ENCODE assay signal across 1 cellular context in the genomic region with DNA sequence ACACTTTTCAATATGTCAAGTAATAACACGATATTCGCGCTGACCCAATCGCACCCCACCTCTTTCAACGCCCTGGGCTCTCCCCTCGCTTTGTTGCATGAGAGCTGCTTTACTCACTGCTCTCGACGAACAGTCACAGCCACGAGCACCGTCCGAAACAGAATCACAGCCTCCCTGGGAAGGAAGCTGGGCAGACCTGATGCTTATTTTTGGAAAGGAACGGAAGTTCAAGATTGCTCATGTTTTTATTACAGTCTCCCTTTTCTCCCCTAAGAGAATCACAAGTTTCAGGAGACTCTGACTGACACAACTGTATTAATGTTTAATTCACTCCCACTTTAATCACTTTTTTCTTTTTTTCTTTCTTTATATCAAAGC.
TF ChIP-seq lines count a peak whose summit lies in the region.

No MANE protein-coding gene starts in this region.

TF ChIP-seq in GM12878, 131 proteins besides CTCF, POLR2A, EP300 and RAD21 (continued from another document and continues in another):
- TF ChIP-seq POLR2AphosphoS2 (IDR thresholded peaks at IDR 0.05; ENCODE audit: low read depth, low read length), result no peak
- TF ChIP-seq, protein P1, sequence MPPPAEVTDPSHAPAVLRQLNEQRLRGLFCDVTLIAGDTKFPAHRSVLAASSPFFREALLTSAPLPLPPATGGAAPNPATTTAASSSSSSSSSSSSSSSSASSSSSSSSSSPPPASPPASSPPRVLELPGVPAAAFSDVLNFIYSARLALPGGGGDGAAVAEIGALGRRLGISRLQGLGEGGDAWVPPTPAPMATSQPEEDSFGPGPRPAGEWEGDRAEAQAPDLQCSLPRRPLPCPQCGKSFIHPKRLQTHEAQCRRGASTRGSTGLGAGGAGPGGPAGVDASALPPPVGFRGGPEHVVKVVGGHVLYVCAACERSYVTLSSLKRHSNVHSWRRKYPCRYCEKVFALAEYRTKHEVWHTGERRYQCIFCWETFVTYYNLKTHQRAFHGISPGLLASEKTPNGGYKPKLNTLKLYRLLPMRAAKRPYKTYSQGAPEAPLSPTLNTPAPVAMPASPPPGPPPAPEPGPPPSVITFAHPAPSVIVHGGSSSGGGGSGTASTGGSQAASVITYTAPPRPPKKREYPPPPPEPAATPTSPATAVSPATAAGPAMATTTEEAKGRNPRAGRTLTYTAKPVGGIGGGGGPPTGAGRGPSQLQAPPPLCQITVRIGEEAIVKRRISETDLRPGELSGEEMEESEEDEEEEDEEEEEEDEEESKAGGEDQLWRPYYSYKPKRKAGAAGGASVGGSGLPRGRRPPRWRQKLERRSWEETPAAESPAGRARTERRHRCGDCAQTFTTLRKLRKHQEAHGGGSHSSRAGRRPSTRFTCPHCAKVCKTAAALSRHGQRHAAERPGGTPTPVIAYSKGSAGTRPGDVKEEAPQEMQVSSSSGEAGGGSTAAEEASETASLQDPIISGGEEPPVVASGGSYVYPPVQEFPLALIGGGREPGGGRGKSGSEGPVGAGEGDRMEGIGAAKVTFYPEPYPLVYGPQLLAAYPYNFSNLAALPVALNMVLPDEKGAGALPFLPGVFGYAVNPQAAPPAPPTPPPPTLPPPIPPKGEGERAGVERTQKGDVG (CRISPR knock-in tag; IDR thresholded peaks at IDR 0.05), result no peak
- TF ChIP-seq, protein P2, sequence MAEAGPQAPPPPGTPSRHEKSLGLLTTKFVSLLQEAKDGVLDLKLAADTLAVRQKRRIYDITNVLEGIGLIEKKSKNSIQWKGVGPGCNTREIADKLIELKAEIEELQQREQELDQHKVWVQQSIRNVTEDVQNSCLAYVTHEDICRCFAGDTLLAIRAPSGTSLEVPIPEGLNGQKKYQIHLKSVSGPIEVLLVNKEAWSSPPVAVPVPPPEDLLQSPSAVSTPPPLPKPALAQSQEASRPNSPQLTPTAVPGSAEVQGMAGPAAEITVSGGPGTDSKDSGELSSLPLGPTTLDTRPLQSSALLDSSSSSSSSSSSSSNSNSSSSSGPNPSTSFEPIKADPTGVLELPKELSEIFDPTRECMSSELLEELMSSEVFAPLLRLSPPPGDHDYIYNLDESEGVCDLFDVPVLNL (IDR thresholded peaks at IDR 0.05; ENCODE audit: low read depth, low read length), result no peak
- TF ChIP-seq SP1 (IDR thresholded peaks at IDR 0.05; ENCODE audit: low read depth, low read length), result no peak
- TF ChIP-seq, protein P3, sequence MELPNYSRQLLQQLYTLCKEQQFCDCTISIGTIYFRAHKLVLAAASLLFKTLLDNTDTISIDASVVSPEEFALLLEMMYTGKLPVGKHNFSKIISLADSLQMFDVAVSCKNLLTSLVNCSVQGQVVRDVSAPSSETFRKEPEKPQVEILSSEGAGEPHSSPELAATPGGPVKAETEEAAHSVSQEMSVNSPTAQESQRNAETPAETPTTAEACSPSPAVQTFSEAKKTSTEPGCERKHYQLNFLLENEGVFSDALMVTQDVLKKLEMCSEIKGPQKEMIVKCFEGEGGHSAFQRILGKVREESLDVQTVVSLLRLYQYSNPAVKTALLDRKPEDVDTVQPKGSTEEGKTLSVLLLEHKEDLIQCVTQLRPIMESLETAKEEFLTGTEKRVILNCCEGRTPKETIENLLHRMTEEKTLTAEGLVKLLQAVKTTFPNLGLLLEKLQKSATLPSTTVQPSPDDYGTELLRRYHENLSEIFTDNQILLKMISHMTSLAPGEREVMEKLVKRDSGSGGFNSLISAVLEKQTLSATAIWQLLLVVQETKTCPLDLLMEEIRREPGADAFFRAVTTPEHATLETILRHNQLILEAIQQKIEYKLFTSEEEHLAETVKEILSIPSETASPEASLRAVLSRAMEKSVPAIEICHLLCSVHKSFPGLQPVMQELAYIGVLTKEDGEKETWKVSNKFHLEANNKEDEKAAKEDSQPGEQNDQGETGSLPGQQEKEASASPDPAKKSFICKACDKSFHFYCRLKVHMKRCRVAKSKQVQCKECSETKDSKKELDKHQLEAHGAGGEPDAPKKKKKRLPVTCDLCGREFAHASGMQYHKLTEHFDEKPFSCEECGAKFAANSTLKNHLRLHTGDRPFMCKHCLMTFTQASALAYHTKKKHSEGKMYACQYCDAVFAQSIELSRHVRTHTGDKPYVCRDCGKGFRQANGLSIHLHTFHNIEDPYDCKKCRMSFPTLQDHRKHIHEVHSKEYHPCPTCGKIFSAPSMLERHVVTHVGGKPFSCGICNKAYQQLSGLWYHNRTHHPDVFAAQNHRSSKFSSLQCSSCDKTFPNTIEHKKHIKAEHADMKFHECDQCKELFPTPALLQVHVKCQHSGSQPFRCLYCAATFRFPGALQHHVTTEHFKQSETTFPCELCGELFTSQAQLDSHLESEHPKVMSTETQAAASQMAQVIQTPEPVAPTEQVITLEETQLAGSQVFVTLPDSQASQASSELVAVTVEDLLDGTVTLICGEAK (IDR thresholded peaks at IDR 0.05; ENCODE audit: borderline replicate concordance), result no peak
- no peak for TF ChIP-seq MTA2 (IDR thresholded peaks at IDR 0.05; ENCODE audit: low read depth)
- no peak for TF ChIP-seq MYC (IDR thresholded peaks at IDR 0.05; ENCODE audit: insufficient read depth, insufficient read length, insufficient replicate concordance, low read length, severe bottlenecking)
- peak; percentile 84 for TF ChIP-seq MEF2B (IDR thresholded peaks at IDR 0.05; ENCODE audit: partially characterized antibody, poor library complexity, severe bottlenecking)
- no peak for TF ChIP-seq TCF7 (IDR thresholded peaks at IDR 0.05; ENCODE audit: borderline replicate concordance)
- TF ChIP-seq, protein P4, sequence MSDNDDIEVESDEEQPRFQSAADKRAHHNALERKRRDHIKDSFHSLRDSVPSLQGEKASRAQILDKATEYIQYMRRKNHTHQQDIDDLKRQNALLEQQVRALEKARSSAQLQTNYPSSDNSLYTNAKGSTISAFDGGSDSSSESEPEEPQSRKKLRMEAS (IDR thresholded peaks at IDR 0.05; ENCODE audit: low read depth, low read length), result no peak
- TF ChIP-seq, protein P5, sequence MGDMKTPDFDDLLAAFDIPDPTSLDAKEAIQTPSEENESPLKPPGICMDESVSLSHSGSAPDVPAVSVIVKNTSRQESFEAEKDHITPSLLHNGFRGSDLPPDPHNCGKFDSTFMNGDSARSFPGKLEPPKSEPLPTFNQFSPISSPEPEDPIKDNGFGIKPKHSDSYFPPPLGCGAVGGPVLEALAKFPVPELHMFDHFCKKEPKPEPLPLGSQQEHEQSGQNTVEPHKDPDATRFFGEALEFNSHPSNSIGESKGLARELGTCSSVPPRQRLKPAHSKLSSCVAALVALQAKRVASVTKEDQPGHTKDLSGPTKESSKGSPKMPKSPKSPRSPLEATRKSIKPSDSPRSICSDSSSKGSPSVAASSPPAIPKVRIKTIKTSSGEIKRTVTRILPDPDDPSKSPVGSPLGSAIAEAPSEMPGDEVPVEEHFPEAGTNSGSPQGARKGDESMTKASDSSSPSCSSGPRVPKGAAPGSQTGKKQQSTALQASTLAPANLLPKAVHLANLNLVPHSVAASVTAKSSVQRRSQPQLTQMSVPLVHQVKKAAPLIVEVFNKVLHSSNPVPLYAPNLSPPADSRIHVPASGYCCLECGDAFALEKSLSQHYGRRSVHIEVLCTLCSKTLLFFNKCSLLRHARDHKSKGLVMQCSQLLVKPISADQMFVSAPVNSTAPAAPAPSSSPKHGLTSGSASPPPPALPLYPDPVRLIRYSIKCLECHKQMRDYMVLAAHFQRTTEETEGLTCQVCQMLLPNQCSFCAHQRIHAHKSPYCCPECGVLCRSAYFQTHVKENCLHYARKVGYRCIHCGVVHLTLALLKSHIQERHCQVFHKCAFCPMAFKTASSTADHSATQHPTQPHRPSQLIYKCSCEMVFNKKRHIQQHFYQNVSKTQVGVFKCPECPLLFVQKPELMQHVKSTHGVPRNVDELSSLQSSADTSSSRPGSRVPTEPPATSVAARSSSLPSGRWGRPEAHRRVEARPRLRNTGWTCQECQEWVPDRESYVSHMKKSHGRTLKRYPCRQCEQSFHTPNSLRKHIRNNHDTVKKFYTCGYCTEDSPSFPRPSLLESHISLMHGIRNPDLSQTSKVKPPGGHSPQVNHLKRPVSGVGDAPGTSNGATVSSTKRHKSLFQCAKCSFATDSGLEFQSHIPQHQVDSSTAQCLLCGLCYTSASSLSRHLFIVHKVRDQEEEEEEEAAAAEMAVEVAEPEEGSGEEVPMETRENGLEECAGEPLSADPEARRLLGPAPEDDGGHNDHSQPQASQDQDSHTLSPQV (IDR thresholded peaks at IDR 0.05), result no peak
- no peak for TF ChIP-seq ZNF622 (IDR thresholded peaks at IDR 0.05)
- TF ChIP-seq CHD2 (IDR thresholded peaks at IDR 0.05; ENCODE audit: borderline replicate concordance, low read depth, low read length), result no peak
- TF ChIP-seq NFIC (IDR thresholded peaks at IDR 0.05; ENCODE audit: low read depth, low read length), result peak; percentile 86
- TF ChIP-seq, protein P6, sequence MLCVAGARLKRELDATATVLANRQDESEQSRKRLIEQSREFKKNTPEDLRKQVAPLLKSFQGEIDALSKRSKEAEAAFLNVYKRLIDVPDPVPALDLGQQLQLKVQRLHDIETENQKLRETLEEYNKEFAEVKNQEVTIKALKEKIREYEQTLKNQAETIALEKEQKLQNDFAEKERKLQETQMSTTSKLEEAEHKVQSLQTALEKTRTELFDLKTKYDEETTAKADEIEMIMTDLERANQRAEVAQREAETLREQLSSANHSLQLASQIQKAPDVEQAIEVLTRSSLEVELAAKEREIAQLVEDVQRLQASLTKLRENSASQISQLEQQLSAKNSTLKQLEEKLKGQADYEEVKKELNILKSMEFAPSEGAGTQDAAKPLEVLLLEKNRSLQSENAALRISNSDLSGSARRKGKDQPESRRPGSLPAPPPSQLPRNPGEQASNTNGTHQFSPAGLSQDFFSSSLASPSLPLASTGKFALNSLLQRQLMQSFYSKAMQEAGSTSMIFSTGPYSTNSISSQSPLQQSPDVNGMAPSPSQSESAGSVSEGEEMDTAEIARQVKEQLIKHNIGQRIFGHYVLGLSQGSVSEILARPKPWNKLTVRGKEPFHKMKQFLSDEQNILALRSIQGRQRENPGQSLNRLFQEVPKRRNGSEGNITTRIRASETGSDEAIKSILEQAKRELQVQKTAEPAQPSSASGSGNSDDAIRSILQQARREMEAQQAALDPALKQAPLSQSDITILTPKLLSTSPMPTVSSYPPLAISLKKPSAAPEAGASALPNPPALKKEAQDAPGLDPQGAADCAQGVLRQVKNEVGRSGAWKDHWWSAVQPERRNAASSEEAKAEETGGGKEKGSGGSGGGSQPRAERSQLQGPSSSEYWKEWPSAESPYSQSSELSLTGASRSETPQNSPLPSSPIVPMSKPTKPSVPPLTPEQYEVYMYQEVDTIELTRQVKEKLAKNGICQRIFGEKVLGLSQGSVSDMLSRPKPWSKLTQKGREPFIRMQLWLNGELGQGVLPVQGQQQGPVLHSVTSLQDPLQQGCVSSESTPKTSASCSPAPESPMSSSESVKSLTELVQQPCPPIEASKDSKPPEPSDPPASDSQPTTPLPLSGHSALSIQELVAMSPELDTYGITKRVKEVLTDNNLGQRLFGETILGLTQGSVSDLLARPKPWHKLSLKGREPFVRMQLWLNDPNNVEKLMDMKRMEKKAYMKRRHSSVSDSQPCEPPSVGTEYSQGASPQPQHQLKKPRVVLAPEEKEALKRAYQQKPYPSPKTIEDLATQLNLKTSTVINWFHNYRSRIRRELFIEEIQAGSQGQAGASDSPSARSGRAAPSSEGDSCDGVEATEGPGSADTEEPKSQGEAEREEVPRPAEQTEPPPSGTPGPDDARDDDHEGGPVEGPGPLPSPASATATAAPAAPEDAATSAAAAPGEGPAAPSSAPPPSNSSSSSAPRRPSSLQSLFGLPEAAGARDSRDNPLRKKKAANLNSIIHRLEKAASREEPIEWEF (IDR thresholded peaks at IDR 0.05; ENCODE audit: insufficient replicate concordance, low read depth, low read length), result no peak
- TF ChIP-seq, protein P7, sequence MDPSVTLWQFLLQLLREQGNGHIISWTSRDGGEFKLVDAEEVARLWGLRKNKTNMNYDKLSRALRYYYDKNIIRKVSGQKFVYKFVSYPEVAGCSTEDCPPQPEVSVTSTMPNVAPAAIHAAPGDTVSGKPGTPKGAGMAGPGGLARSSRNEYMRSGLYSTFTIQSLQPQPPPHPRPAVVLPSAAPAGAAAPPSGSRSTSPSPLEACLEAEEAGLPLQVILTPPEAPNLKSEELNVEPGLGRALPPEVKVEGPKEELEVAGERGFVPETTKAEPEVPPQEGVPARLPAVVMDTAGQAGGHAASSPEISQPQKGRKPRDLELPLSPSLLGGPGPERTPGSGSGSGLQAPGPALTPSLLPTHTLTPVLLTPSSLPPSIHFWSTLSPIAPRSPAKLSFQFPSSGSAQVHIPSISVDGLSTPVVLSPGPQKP (IDR thresholded peaks at IDR 0.05; ENCODE audit: low read depth, low read length), result no peak
- no peak for TF ChIP-seq LARP7 (IDR thresholded peaks at IDR 0.05)
- TF ChIP-seq, protein P8, sequence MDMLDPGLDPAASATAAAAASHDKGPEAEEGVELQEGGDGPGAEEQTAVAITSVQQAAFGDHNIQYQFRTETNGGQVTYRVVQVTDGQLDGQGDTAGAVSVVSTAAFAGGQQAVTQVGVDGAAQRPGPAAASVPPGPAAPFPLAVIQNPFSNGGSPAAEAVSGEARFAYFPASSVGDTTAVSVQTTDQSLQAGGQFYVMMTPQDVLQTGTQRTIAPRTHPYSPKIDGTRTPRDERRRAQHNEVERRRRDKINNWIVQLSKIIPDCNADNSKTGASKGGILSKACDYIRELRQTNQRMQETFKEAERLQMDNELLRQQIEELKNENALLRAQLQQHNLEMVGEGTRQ (IDR thresholded peaks at IDR 0.05; ENCODE audit: borderline replicate concordance, low read depth, low read length), result no peak
- peak; percentile 16; the same call in 1 of the 3 replicates for TF ChIP-seq POU2F2 (IDR thresholded peaks at IDR 0.05; ENCODE audit: borderline replicate concordance, low read depth, low read length)
- no peak for TF ChIP-seq RBBP5 (conservative IDR thresholded peaks at IDR 0.05)
- TF ChIP-seq RELA (IDR thresholded peaks at IDR 0.05; ENCODE audit: borderline replicate concordance, partially characterized antibody), result no peak
- TF ChIP-seq, protein P9, sequence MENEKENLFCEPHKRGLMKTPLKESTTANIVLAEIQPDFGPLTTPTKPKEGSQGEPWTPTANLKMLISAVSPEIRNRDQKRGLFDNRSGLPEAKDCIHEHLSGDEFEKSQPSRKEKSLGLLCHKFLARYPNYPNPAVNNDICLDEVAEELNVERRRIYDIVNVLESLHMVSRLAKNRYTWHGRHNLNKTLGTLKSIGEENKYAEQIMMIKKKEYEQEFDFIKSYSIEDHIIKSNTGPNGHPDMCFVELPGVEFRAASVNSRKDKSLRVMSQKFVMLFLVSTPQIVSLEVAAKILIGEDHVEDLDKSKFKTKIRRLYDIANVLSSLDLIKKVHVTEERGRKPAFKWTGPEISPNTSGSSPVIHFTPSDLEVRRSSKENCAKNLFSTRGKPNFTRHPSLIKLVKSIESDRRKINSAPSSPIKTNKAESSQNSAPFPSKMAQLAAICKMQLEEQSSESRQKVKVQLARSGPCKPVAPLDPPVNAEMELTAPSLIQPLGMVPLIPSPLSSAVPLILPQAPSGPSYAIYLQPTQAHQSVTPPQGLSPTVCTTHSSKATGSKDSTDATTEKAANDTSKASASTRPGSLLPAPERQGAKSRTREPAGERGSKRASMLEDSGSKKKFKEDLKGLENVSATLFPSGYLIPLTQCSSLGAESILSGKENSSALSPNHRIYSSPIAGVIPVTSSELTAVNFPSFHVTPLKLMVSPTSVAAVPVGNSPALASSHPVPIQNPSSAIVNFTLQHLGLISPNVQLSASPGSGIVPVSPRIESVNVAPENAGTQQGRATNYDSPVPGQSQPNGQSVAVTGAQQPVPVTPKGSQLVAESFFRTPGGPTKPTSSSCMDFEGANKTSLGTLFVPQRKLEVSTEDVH (IDR thresholded peaks at IDR 0.05; ENCODE audit: low read depth, partially characterized antibody), result no peak
- TF ChIP-seq RB1 (IDR thresholded peaks at IDR 0.05; ENCODE audit: borderline replicate concordance), result no peak
- no peak for TF ChIP-seq CHD1 (IDR thresholded peaks at IDR 0.05; ENCODE audit: low read depth, low read length)
- TF ChIP-seq YY1 (IDR thresholded peaks at IDR 0.05; ENCODE audit: low read depth, low read length), result no peak
- TF ChIP-seq RAD51 (IDR thresholded peaks at IDR 0.05), result no peak
- no peak for TF ChIP-seq POLR2AphosphoS5 (IDR thresholded peaks at IDR 0.05; ENCODE audit: low read length)
- TF ChIP-seq, protein P10, sequence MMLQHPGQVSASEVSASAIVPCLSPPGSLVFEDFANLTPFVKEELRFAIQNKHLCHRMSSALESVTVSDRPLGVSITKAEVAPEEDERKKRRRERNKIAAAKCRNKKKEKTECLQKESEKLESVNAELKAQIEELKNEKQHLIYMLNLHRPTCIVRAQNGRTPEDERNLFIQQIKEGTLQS (IDR thresholded peaks at IDR 0.05; ENCODE audit: borderline replicate concordance, extremely low read depth, low read depth, low read length), result no peak
